ENCODE assay signal across 17 cellular contexts in the genomic region with DNA sequence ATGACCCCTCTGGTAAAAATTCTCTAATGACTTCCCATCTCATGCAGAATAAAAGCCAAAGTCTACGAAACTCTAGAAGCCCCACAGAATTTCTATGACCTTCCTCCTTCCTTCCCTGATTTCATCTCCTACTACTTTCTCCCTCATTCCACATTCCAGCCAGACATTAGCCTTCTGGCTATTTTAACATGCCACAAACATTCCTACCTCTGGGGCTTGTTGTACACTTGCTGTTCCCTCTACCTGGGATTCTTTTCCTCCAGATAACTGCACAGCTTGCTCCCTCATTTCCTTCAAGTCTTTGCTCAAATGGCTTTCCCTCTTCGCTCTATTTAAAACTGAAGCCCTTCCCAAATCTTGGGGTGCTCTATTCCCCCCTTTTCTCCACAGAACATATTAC.
DNase-seq lines count a peak whose midpoint lies in the region; ATAC-seq and TF ChIP-seq lines count a peak whose summit lies in the region.
"Had no signal": no experiment of that assay in that cellular context is flagged by ENCODE, and none has a peak within 500 bp of the region (broad histone marks: within the 10 kb centered on the region; RNA-seq: fewer than 3 reads in every experiment).

No MANE protein-coding gene starts in this region.

- no peak overlapping the region for H3K4me3 Mint-ChIP-seq in T-helper 17 cell
- H3K4me3 Mint-ChIP-seq: activated CD4-positive, alpha-beta memory T cell treated with anti-CD3 and anti-CD28 coated beads, Interleukin-2, amount 10 ng/mL, durations not matched to agents 7 days and 5 days had no signal

- peak; percentile 12; the same call in 1 of the 2 replicates for TF ChIP-seq CTCF in AG04450 (IDR thresholded peaks at IDR 0.05; ENCODE audit: low read depth, low read length)

- H3K27me3 ChIP-seq in AG04450 (ENCODE audit: control insufficient read depth, insufficient read depth, low read length): no peaks in the 10 kb centered on the region
- H3K27me3 ChIP-seq: adrenal gland had no signal

- no peaks in the 10 kb centered on the region; the same call in 1 of the 2 replicates for H3K9me3 ChIP-seq in AG04450 (ENCODE audit: control insufficient read depth, insufficient read depth, low read length)
- H3K9me3 ChIP-seq in T-helper 17 cell (ENCODE audit: control insufficient read depth, low read length, poor library complexity, severe bottlenecking): no peaks in the 10 kb centered on the region
- H3K9me3 ChIP-seq: adrenal gland had no signal

- DNase-seq in AG04450 (ENCODE audit: low read depth, low spot score) (no peak), ELR (ENCODE audit: low read depth) (peak; percentile 40), T-helper 17 cell (no peak), kidney tubule cell (ENCODE audit: low spot score) (peak; percentile 31), UCSD-AML1 (lab: John Stamatoyannopoulos, UW; ENCODE audit: unreplicated experiment) (no peak), DMS153 treated with DMSO at 0.1 percent for 48 hours (lab: John Stamatoyannopoulos, UW; ENCODE audit: unreplicated experiment) (no peak)
- DNase-seq: activated CD4-positive, alpha-beta memory T cell treated with anti-CD3 and anti-CD28 coated beads, Interleukin-2, amount 10 ng/mL, durations not matched to agents 7 days and 5 days; adrenal gland; head of caudate nucleus; kidney; NCI-H1694; NCI-H446 treated with DMSO at 0.1 percent for 48 hours; occipital lobe; stimulated activated naive CD4-positive, alpha-beta T cell had no signal

- no peaks in the 10 kb centered on the region for H3K27me3 Mint-ChIP-seq in T-helper 17 cell
- H3K27me3 Mint-ChIP-seq: activated CD4-positive, alpha-beta memory T cell treated with anti-CD3 and anti-CD28 coated beads, Interleukin-2, amount 10 ng/mL, durations not matched to agents 7 days and 5 days had no signal

- no peak for ATAC-seq in T-helper 17 cell
- ATAC-seq in GM19463 (IDR thresholded peaks at IDR 0.05; ENCODE audit: unreplicated experiment): no peak
- ATAC-seq in GM21367 (IDR thresholded peaks at IDR 0.05; ENCODE audit: unreplicated experiment): no peak

- POLR2A ChIA-PET in AG04450 (lab: Yijun Ruan, JAX): no interaction called here

- H3K36me3 Mint-ChIP-seq in T-helper 17 cell (ENCODE audit: low read depth): no peaks in the 10 kb centered on the region

- H3K4me1 Mint-ChIP-seq in T-helper 17 cell: peaks cover 25% of the 10 kb centered on the region

- peak overlapping the region; percentile 76 for H3K27ac Mint-ChIP-seq in T-helper 17 cell
- H3K27ac Mint-ChIP-seq: activated CD4-positive, alpha-beta memory T cell treated with anti-CD3 and anti-CD28 coated beads, Interleukin-2, amount 10 ng/mL, durations not matched to agents 7 days and 5 days had no signal

- no peak overlapping the region for H3K4me3 ChIP-seq in AG04450 (ENCODE audit: low read depth, low read length)
- H3K4me3 ChIP-seq: adrenal gland, skin epidermis had no signal

- no peak overlapping the region for H3K27ac ChIP-seq in AG04450 (ENCODE audit: low read depth, low read length)
- H3K27ac ChIP-seq: adrenal gland, skin epidermis had no signal

- CTCF ChIA-PET in AG04450 (lab: Charles Lee): interaction anchor here (1.0 kb wide), 1 partner anchor 14 kb away, joined by 3 read pairs; no protein-coding TSS in a partner anchor

Comparison
In these comparisons a context has a peak if more than half of its experiments do, and no peak if none do; other contexts are left out.
1. DNase-seq: peak in ELR (single experiment) and kidney tubule cell (single experiment); none in AG04450 (single experiment), T-helper 17 cell (0 of 3), UCSD-AML1 (single experiment) and DMS153 treated with DMSO at 0.1 percent for 48 hours (single experiment).